Comparison of ENCODE assay signal across 8 cellular contexts in the genomic region with DNA sequence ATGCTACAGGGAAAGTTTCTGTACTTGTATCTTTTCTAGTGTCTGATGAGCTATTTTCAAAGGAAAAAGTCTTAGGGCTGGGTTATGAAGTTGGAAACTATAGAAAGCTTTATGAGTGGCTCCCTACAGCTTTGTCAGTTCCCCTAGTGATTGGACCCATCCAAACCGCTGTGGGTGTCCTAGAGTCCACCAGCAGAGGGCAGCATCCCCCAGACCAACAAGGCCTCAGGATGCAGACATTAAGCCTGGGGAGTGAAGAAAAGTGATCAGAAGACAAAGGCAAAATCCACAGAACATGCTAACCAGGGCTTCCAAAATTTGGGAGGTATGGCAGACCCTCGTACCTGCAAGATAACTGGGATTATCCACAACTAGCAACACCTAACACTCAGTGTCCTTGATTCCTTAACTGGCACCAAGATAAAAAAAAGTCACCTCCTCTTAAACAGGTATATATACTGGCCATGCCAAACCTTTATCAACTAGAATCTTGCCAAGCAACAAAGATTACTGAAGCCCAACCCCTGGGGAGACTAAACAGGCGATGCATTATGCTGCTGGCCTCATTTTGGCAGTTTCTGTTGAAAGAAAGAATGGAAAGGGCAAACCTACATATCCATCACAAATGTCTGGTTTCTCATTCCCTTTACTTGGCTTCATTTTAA.
DNase-seq lines count a peak whose midpoint lies in the region; ATAC-seq and TF ChIP-seq lines count a peak whose summit lies in the region.

No MANE protein-coding gene starts in this region.

- H3K27me3 Mint-ChIP-seq in activated T-helper 17 cell treated with anti-CD3 and anti-CD28 coated beads, Interleukin-2, amount 50 U/mL, for 72 hours, result peaks cover 6% of the 10 kb centered on the region

- peak; percentile 98 for TF ChIP-seq RAD21 in IMR-90 (IDR thresholded peaks at IDR 0.05; ENCODE audit: low read length)

- no peak overlapping the region for H2BK15ac ChIP-seq in IMR-90 (ENCODE audit: low read depth, low read length)

- CTCF ChIA-PET in IMR-90 (lab: Yijun Ruan, JAX), result interaction anchor here (0.5 to 3.6 kb wide), 28 partner anchors 9 to 196 kb away, joined by 3 to 53 read pairs (median 3); no protein-coding TSS in a partner anchor

- H3K56ac ChIP-seq in IMR-90 (ENCODE audit: extremely low read depth, insufficient read depth, low read length), result no peak overlapping the region

- H4K91ac ChIP-seq in IMR-90 (ENCODE audit: insufficient read depth, low read depth, low read length), result 0 out of 2 replicates have a peak overlapping the region, but pooled peaks have one; percentile 28

- peak overlapping the region; percentile 44; the same call in 1 of the 2 replicates for H3K4ac ChIP-seq in IMR-90 (ENCODE audit: low read depth, low read length)

- peak overlapping the region; percentile 30; the same call in 1 of the 2 replicates for H2BK20ac ChIP-seq in IMR-90 (ENCODE audit: low read depth, low read length)

- dilution Hi-C loops in IMR-90 (cut with HindIII; ENCODE audit: low sequenced_read_pairs, unreplicated experiment), result no loop called here

- H2BK5ac ChIP-seq in IMR-90 (ENCODE audit: low read depth, low read length, poor library complexity, severe bottlenecking), result no peak overlapping the region

- no peak overlapping the region for H3K18ac ChIP-seq in IMR-90 (ENCODE audit: low read depth, low read length)

- H2AFZ ChIP-seq in IMR-90 (replicated peaks; ENCODE audit: low read length, poor library complexity), result no peak overlapping the region

- H3K4me1 ChIP-seq in IMR-90 (ENCODE audit: control insufficient read depth, insufficient read depth, low read length) (peaks cover 2% of the 10 kb centered on the region), testis (no peaks in the 10 kb centered on the region)

- H3K27ac ChIP-seq in IMR-90 (ENCODE audit: insufficient read depth, low read length) (no peak overlapping the region), testis (no peak overlapping the region)

- DNase-seq in GF-D8 (lab: John Stamatoyannopoulos, UW) (peak; percentile 30), IMR-90 (peak; percentile 79), RKO (ENCODE audit: low spot score) (peak; percentile 64), foreskin fibroblast (peak; percentile 56 to 89), nucleus accumbens (lab: John Stamatoyannopoulos, UW) (peak in 52 of 56 donors; percentile 1 to 91 (median 58)), testis (peak; percentile 84)

- no peaks in the 10 kb centered on the region for H3K9me3 ChIP-seq in IMR-90 (ENCODE audit: control insufficient read depth, insufficient read depth, low read length)
- H3K9me3 ChIP-seq in testis, result no peaks in the 10 kb centered on the region

- no peaks in the 10 kb centered on the region for H4K20me1 ChIP-seq in IMR-90 (ENCODE audit: insufficient read depth, low read length)

- H4K8ac ChIP-seq in IMR-90 (ENCODE audit: low read depth in 2 of 2, low read length in 2 of 2), result peak overlapping the region in 1 of 2 experiments; percentile 55; a peak in 1 of 4 replicates

- in situ Hi-C loops in IMR-90 (cut with MboI; ENCODE audit: low sequenced_read_pairs), result loop anchor here (5.0 kb wide), 1 partner anchor 95 kb away; no protein-coding TSS in a partner anchor

- H3K36me3 Mint-ChIP-seq in activated T-helper 17 cell treated with anti-CD3 and anti-CD28 coated beads, Interleukin-2, amount 50 U/mL, for 72 hours (ENCODE audit: low read depth), result no peaks in the 10 kb centered on the region

- no CpG with 5 or more reads among the region's 3 CpGs for WGBS in IMR-90 (ENCODE audit: extremely low coverage in 2 of 2, insufficient read length in 1 of 2), 2 experiments
- 36 to 38% methylated on average over 3 of the region's 3 CpGs for WGBS in testis, 2 donors

- H2BK120ac ChIP-seq in IMR-90 (ENCODE audit: low read depth, low read length), result peak overlapping the region; percentile 59; the same call in 1 of the 2 replicates

- H3K36me3 ChIP-seq in IMR-90 (ENCODE audit: control insufficient read depth, insufficient read depth, low read length), result no peaks in the 10 kb centered on the region
- no peaks in the 10 kb centered on the region for H3K36me3 ChIP-seq in testis (ENCODE audit: low read depth, missing control alignments)

- ATAC-seq in IMR-90 (ENCODE audit: low read depth), result peak; percentile 98
- ATAC-seq in activated T-helper 17 cell treated with anti-CD3 and anti-CD28 coated beads, Interleukin-2, amount 50 U/mL, for 72 hours (replicated peaks), result peak; percentile 81
- ATAC-seq in GM21367 (IDR thresholded peaks at IDR 0.05; ENCODE audit: unreplicated experiment), result no peak

- TF ChIP-seq CTCF in IMR-90 (conservative IDR thresholded peaks at IDR 0.05; ENCODE audit: low read depth, low read length) (peak; percentile 97), foreskin fibroblast (IDR thresholded peaks at IDR 0.05; ENCODE audit: low read depth, low read length) (peak; percentile 88), testis (IDR thresholded peaks at IDR 0.05) (peak; percentile 63 to 78 (median 78))

- H3K4me3 ChIP-seq in IMR-90 (ENCODE audit: insufficient read depth, low read depth, low read length) (no peak overlapping the region), foreskin fibroblast (ENCODE audit: low read depth in 1 of 2, low read length in 2 of 2) (no peak overlapping the region), testis (no peak overlapping the region)

- no peak overlapping the region for H3K27ac Mint-ChIP-seq in activated T-helper 17 cell treated with anti-CD3 and anti-CD28 coated beads, Interleukin-2, amount 50 U/mL, for 72 hours

- 0 out of 2 replicates have a peak overlapping the region, but pooled peaks have one; percentile 7 for H3K14ac ChIP-seq in IMR-90 (replicated peaks; ENCODE audit: low read depth, low read length)

- no peak overlapping the region for H3K23ac ChIP-seq in IMR-90 (ENCODE audit: low read depth, low read length)

- H3K4me2 ChIP-seq in IMR-90 (ENCODE audit: low read depth, low read length), result no peak overlapping the region

- no peaks in the 10 kb centered on the region for H3K79me1 ChIP-seq in IMR-90 (ENCODE audit: low read depth in 1 of 2, low read length in 2 of 2)

- no peak overlapping the region for H4K5ac ChIP-seq in IMR-90 (ENCODE audit: low read depth, low read length)

- H3K4me1 Mint-ChIP-seq in activated T-helper 17 cell treated with anti-CD3 and anti-CD28 coated beads, Interleukin-2, amount 50 U/mL, for 72 hours, result no peaks in the 10 kb centered on the region

- BruUV-seq in IMR-90 (replicated peaks; lab: Mats Ljungman, UMichigan), result no TSS peak

- H3K27me3 ChIP-seq in IMR-90 (ENCODE audit: control insufficient read depth, insufficient read depth, low read length) (peaks cover 7% of the 10 kb centered on the region), testis (no peaks in the 10 kb centered on the region)

- peak overlapping the region; percentile 46; the same call in 1 of the 2 replicates for H2AK5ac ChIP-seq in IMR-90 (ENCODE audit: low read depth, low read length)

- POLR2A ChIA-PET in IMR-90 (lab: Charles Lee; ENCODE audit: unreplicated experiment), result interaction anchor here (0.9 to 1.0 kb wide), 2 partner anchors 43 to 94 kb away, joined by 6 to 12 read pairs; no protein-coding TSS in a partner anchor

- no peaks in the 10 kb centered on the region for H3K9me1 ChIP-seq in IMR-90 (ENCODE audit: insufficient read depth, low read length)

- intact Hi-C loops in IMR-90 (cut with micrococcal nuclease), result loop anchor here (1.0 to 10.0 kb wide), 6 partner anchors 41 to 237 kb away; a partner anchor contains a TSS
- intact Hi-C loops in testis (cut with DNase I; ENCODE audit: low total_unique reads), result loop anchor here (5.0 kb wide), 1 partner anchor 95 kb away; no protein-coding TSS in a partner anchor

- H3K9me3 Mint-ChIP-seq in activated T-helper 17 cell treated with anti-CD3 and anti-CD28 coated beads, Interleukin-2, amount 50 U/mL, for 72 hours, result no peaks in the 10 kb centered on the region

- H3K9ac ChIP-seq in IMR-90 (ENCODE audit: low read depth, low read length), result no peak overlapping the region

- H2AK9ac ChIP-seq in IMR-90 (replicated peaks; ENCODE audit: low read depth, low read length, poor library complexity), result no peak overlapping the region

- peak; percentile 44; the same call in 1 of the 2 replicates for TF ChIP-seq POLR2A in IMR-90 (IDR thresholded peaks at IDR 0.05; ENCODE audit: low read depth, low read length)
- TF ChIP-seq POLR2A in testis (IDR thresholded peaks at IDR 0.05), result no peak

- H3K4me3 Mint-ChIP-seq in activated T-helper 17 cell treated with anti-CD3 and anti-CD28 coated beads, Interleukin-2, amount 50 U/mL, for 72 hours, result no peak overlapping the region

TF ChIP-seq in IMR-90, 13 proteins besides CTCF, POLR2A, EP300 and RAD21:
- TF ChIP-seq SMC3 (IDR thresholded peaks at IDR 0.05; ENCODE audit: low read depth, low read length), result peak; percentile 99
- TF ChIP-seq, protein P1, sequence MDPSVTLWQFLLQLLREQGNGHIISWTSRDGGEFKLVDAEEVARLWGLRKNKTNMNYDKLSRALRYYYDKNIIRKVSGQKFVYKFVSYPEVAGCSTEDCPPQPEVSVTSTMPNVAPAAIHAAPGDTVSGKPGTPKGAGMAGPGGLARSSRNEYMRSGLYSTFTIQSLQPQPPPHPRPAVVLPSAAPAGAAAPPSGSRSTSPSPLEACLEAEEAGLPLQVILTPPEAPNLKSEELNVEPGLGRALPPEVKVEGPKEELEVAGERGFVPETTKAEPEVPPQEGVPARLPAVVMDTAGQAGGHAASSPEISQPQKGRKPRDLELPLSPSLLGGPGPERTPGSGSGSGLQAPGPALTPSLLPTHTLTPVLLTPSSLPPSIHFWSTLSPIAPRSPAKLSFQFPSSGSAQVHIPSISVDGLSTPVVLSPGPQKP (IDR thresholded peaks at IDR 0.05; ENCODE audit: borderline replicate concordance, low read depth, low read length), result no peak
- no peak for TF ChIP-seq RCOR1 (IDR thresholded peaks at IDR 0.05; ENCODE audit: insufficient replicate concordance, low read length)
TF ChIP-seq in IMR-90: peak in this region for 1.

Comparison
In these comparisons a context has a peak if more than half of its experiments do, and no peak if none do; other contexts are left out.
1. DNase-seq: peak in every context shown above with its lines; median percentile 84 in testis; 79 in IMR-90; 72 in foreskin fibroblast; 64 in RKO; 58 in nucleus accumbens; 30 in GF-D8.